ENCODE assay signal across 1 cellular context in genomic region chr7:24819916-24820689, GRCh38.
TF ChIP-seq lines count a peak whose summit lies in the region.

No MANE protein-coding gene starts in this region.

TF ChIP-seq in K562, 482 proteins besides CTCF, POLR2A, EP300 and RAD21 (continued from another document and continues in another):
- no peak for TF ChIP-seq CREB3 (tag; conservative IDR thresholded peaks at IDR 0.05; ENCODE audit: low read depth)
- TF ChIP-seq SOX6 (IDR thresholded peaks at IDR 0.05): peak; percentile 56; the same call in 1 of the 2 replicates
- no peak for TF ChIP-seq PCBP2 (IDR thresholded peaks at IDR 0.05; ENCODE audit: low read depth, low read length, poor library complexity, severe bottlenecking)
- TF ChIP-seq ZBTB17 (CRISPR knock-in tag; IDR thresholded peaks at IDR 0.05): no peak
- TF ChIP-seq RBM14 (IDR thresholded peaks at IDR 0.05; ENCODE audit: borderline replicate concordance, insufficient read depth, low read depth, low read length): no peak
- no peak for TF ChIP-seq CREBBP (IDR thresholded peaks at IDR 0.05; ENCODE audit: low read depth, low read length)
- TF ChIP-seq CC2D1A (IDR thresholded peaks at IDR 0.05): peak; percentile 55; the same call in 1 of the 2 replicates
- TF ChIP-seq DEAF1 (CRISPR knock-in tag; IDR thresholded peaks at IDR 0.05): peak; percentile 78
- TF ChIP-seq CBFA2T3 (IDR thresholded peaks at IDR 0.05): no peak
- no peak for TF ChIP-seq SMAD1 (IDR thresholded peaks at IDR 0.05; ENCODE audit: low read depth, low read length, partially characterized antibody)
- no peak for TF ChIP-seq NKRF (IDR thresholded peaks at IDR 0.05; ENCODE audit: borderline replicate concordance)
- no peak for TF ChIP-seq ZZZ3 (IDR thresholded peaks at IDR 0.05)
- TF ChIP-seq CREM (IDR thresholded peaks at IDR 0.05; ENCODE audit: low read depth): peak; percentile 26; the same call in 1 of the 2 replicates
- TF ChIP-seq BRD4 (IDR thresholded peaks at IDR 0.05): no peak
- TF ChIP-seq EGR1 (conservative IDR thresholded peaks at IDR 0.05): peak; percentile 43; the same call in 1 of the 2 replicates
- TF ChIP-seq NCOA2 (IDR thresholded peaks at IDR 0.05; ENCODE audit: partially characterized antibody in 2 of 2): no peak
- TF ChIP-seq PML (IDR thresholded peaks at IDR 0.05; ENCODE audit: low read length): no peak
- peak; percentile 71; the same call in 1 of the 2 replicates for TF ChIP-seq CTBP1 (IDR thresholded peaks at IDR 0.05; ENCODE audit: borderline replicate concordance)
- no peak for TF ChIP-seq ZNF586 (CRISPR knock-in tag; conservative IDR thresholded peaks at IDR 0.05)
- no peak for TF ChIP-seq NR2C2 (CRISPR knock-in tag; IDR thresholded peaks at IDR 0.05)
- 0 out of 2 replicates have a peak, but pooled peaks have one; percentile 15 for TF ChIP-seq NR2C2 (tag; IDR thresholded peaks at IDR 0.05)
- TF ChIP-seq RHOXF2B (CRISPR knock-in tag; conservative IDR thresholded peaks at IDR 0.05): no peak
- TF ChIP-seq PURB (CRISPR knock-in tag; IDR thresholded peaks at IDR 0.05; ENCODE audit: low read depth): no peak
- 0 out of 2 replicates have a peak, but pooled peaks have one; percentile 23 for TF ChIP-seq HDAC2 (IDR thresholded peaks at IDR 0.05)
- TF ChIP-seq ETV5 (CRISPR knock-in tag; IDR thresholded peaks at IDR 0.05; ENCODE audit: low read depth): peak; percentile 63; the same call in 1 of the 2 replicates
- no peak for TF ChIP-seq JUN (IDR thresholded peaks at IDR 0.05; ENCODE audit: borderline replicate concordance, low read depth, low read length)
- TF ChIP-seq JUN (CRISPR knock-in tag; IDR thresholded peaks at IDR 0.05; ENCODE audit: borderline replicate concordance): no peak
- TF ChIP-seq ADNP (tag; IDR thresholded peaks at IDR 0.05): no peak
- 0 out of 2 replicates have a peak, but pooled peaks have one; percentile 41 for TF ChIP-seq KLF16 (IDR thresholded peaks at IDR 0.05)
- TF ChIP-seq ZBTB43 (CRISPR knock-in tag; IDR thresholded peaks at IDR 0.05): no peak
- no peak for TF ChIP-seq RBM39 (optimal IDR thresholded peaks at IDR 0.05; ENCODE audit: low read depth, low read length)
- TF ChIP-seq RNF2 (IDR thresholded peaks at IDR 0.05): no peak
- no peak for TF ChIP-seq JUNB (CRISPR knock-in tag; conservative IDR thresholded peaks at IDR 0.05)
- no peak for TF ChIP-seq RB1 (IDR thresholded peaks at IDR 0.05; ENCODE audit: low read depth)
- TF ChIP-seq MAX (CRISPR knock-in tag; IDR thresholded peaks at IDR 0.05): peak; percentile 78
- no peak for TF ChIP-seq NR4A1 (CRISPR knock-in tag; IDR thresholded peaks at IDR 0.05)
- TF ChIP-seq NR4A1 (tag; IDR thresholded peaks at IDR 0.05): no peak
- no peak for TF ChIP-seq HDAC8 (tag; IDR thresholded peaks at IDR 0.05)
- TF ChIP-seq TCF3 (CRISPR knock-in tag; IDR thresholded peaks at IDR 0.05): peak; percentile 44
- TF ChIP-seq IFI16 (CRISPR knock-in tag; IDR thresholded peaks at IDR 0.05): no peak
- TF ChIP-seq HOXB6 (CRISPR knock-in tag; IDR thresholded peaks at IDR 0.05; ENCODE audit: borderline replicate concordance): no peak
- TF ChIP-seq ZBTB5 (IDR thresholded peaks at IDR 0.05): no peak
- no peak for TF ChIP-seq CHD4 (IDR thresholded peaks at IDR 0.05; ENCODE audit: insufficient read depth, insufficient replicate concordance, low read depth, low read length, poor library complexity, severe bottlenecking)
- TF ChIP-seq PHF21A (IDR thresholded peaks at IDR 0.05; ENCODE audit: borderline replicate concordance, low read depth): no peak
- no peak for TF ChIP-seq ZNF143 (CRISPR knock-in tag; IDR thresholded peaks at IDR 0.05)
- no peak for TF ChIP-seq BRD9 (IDR thresholded peaks at IDR 0.05; ENCODE audit: low read depth, partially characterized antibody)
- TF ChIP-seq EWSR1 (IDR thresholded peaks at IDR 0.05; ENCODE audit: borderline replicate concordance, low read depth, partially characterized antibody): no peak
- no peak for TF ChIP-seq SMARCB1 (IDR thresholded peaks at IDR 0.05; ENCODE audit: insufficient read length, low read depth)
- no peak for TF ChIP-seq RNF219 (CRISPR knock-in tag; IDR thresholded peaks at IDR 0.05)
- TF ChIP-seq ETV1 (tag; conservative IDR thresholded peaks at IDR 0.05; ENCODE audit: low read depth): peak; percentile 87
- TF ChIP-seq CHCHD3 (CRISPR knock-in tag; IDR thresholded peaks at IDR 0.05): no peak
- no peak for TF ChIP-seq ZBTB34 (CRISPR knock-in tag; IDR thresholded peaks at IDR 0.05)
- no peak for TF ChIP-seq ELK1 (CRISPR knock-in tag; IDR thresholded peaks at IDR 0.05)
- TF ChIP-seq ETV6 (IDR thresholded peaks at IDR 0.05; ENCODE audit: borderline replicate concordance in 1 of 2, low read depth in 2 of 2, low read length in 1 of 2): no peak
- TF ChIP-seq ETV6 (CRISPR knock-in tag; IDR thresholded peaks at IDR 0.05; ENCODE audit: borderline replicate concordance): no peak
- TF ChIP-seq JUND (IDR thresholded peaks at IDR 0.05; ENCODE audit: borderline replicate concordance, low read depth, low read length): peak; percentile 56; the same call in 1 of the 2 replicates
- peak; percentile 56; the same call in 1 of the 3 replicates for TF ChIP-seq JUND (tag; IDR thresholded peaks at IDR 0.05; ENCODE audit: borderline replicate concordance, low read depth, low read length)
- TF ChIP-seq REST (CRISPR knock-in tag; IDR thresholded peaks at IDR 0.05; ENCODE audit: low read depth): no peak
